Comparison of ENCODE assay signal across 1 cellular context in the genomic region with DNA sequence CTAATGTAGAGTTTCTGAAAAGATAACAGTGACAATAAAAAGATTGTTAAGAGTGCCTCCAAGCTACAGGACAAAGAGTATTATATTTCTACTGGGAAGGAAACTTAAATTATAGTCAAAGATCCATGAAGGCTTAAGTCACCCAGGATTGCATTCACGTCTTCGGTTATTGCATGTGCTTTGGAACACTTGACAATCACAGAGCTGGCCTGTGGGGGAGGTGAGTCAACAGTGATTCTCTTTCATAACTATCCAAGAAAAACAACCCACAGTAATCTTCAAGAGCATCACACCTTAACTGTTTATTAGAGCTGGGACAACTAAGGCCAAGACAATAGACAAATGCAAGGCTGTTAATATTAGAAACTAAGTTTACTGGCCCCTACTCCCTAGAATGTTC.
TF ChIP-seq lines count a peak whose summit lies in the region.

No MANE protein-coding gene starts in this region.

TF ChIP-seq in HEK293, 187 proteins besides CTCF, POLR2A, EP300 and RAD21 (continued from another document and continues in another):
- TF ChIP-seq ZNF19 (tag by site-specific recombination; IDR thresholded peaks at IDR 0.05; ENCODE audit: low read depth), result no peak
- TF ChIP-seq ZNF660 (tag by site-specific recombination; IDR thresholded peaks at IDR 0.05), result no peak; the same call in none of the 2 replicates
- TF ChIP-seq, protein P1, sequence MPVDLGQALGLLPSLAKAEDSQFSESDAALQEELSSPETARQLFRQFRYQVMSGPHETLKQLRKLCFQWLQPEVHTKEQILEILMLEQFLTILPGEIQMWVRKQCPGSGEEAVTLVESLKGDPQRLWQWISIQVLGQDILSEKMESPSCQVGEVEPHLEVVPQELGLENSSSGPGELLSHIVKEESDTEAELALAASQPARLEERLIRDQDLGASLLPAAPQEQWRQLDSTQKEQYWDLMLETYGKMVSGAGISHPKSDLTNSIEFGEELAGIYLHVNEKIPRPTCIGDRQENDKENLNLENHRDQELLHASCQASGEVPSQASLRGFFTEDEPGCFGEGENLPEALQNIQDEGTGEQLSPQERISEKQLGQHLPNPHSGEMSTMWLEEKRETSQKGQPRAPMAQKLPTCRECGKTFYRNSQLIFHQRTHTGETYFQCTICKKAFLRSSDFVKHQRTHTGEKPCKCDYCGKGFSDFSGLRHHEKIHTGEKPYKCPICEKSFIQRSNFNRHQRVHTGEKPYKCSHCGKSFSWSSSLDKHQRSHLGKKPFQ (tag by site-specific recombination; IDR thresholded peaks at IDR 0.05), result peak; percentile 66; the same call in 1 of the 2 replicates
- TF ChIP-seq, protein P2, sequence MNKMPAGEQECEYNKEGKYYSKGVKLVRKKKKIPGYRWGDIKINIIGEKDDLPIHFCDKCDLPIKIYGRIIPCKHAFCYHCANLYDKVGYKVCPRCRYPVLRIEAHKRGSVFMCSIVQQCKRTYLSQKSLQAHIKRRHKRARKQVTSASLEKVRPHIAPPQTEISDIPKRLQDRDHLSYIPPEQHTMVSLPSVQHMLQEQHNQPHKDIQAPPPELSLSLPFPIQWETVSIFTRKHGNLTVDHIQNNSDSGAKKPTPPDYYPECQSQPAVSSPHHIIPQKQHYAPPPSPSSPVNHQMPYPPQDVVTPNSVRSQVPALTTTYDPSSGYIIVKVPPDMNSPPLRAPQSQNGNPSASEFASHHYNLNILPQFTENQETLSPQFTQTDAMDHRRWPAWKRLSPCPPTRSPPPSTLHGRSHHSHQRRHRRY (tag by site-specific recombination; IDR thresholded peaks at IDR 0.05), result no peak
- TF ChIP-seq, protein P3, sequence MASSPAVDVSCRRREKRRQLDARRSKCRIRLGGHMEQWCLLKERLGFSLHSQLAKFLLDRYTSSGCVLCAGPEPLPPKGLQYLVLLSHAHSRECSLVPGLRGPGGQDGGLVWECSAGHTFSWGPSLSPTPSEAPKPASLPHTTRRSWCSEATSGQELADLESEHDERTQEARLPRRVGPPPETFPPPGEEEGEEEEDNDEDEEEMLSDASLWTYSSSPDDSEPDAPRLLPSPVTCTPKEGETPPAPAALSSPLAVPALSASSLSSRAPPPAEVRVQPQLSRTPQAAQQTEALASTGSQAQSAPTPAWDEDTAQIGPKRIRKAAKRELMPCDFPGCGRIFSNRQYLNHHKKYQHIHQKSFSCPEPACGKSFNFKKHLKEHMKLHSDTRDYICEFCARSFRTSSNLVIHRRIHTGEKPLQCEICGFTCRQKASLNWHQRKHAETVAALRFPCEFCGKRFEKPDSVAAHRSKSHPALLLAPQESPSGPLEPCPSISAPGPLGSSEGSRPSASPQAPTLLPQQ (tag by site-specific recombination; IDR thresholded peaks at IDR 0.05), result peak; percentile 73
- TF ChIP-seq ZNF223 (tag by site-specific recombination; IDR thresholded peaks at IDR 0.05), result no peak
- TF ChIP-seq ZNF184 (tag by site-specific recombination; IDR thresholded peaks at IDR 0.05), result 0 out of 2 replicates have a peak, but pooled peaks have one; percentile 73
- no peak for TF ChIP-seq ZNF214 (tag by site-specific recombination; IDR thresholded peaks at IDR 0.05; ENCODE audit: borderline replicate concordance)
- TF ChIP-seq, protein P4, sequence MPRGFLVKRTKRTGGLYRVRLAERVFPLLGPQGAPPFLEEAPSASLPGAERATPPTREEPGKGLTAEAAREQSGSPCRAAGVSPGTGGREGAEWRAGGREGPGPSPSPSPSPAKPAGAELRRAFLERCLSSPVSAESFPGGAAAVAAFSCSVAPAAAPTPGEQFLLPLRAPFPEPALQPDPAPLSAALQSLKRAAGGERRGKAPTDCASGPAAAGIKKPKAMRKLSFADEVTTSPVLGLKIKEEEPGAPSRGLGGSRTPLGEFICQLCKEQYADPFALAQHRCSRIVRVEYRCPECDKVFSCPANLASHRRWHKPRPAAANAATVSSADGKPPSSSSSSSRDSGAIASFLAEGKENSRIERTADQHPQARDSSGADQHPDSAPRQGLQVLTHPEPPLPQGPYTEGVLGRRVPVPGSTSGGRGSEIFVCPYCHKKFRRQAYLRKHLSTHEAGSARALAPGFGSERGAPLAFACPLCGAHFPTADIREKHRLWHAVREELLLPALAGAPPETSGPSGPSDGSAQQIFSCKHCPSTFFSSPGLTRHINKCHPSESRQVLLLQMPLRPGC (tag by site-specific recombination; IDR thresholded peaks at IDR 0.05), result 0 out of 2 replicates have a peak, but pooled peaks have one; percentile 46
- no peak for TF ChIP-seq YY1 (tag by site-specific recombination; IDR thresholded peaks at IDR 0.05)
- no peak for TF ChIP-seq ZNF350 (tag by site-specific recombination; IDR thresholded peaks at IDR 0.05)
- 0 out of 2 replicates have a peak, but pooled peaks have one; percentile 55 for TF ChIP-seq ZBTB1 (tag by site-specific recombination; IDR thresholded peaks at IDR 0.05)
- 0 out of 2 replicates have a peak, but pooled peaks have one; percentile 25 for TF ChIP-seq KLF7 (tag by site-specific recombination; IDR thresholded peaks at IDR 0.05; ENCODE audit: borderline replicate concordance)
- TF ChIP-seq ZNF610 (tag by site-specific recombination; IDR thresholded peaks at IDR 0.05; ENCODE audit: borderline replicate concordance), result 0 out of 2 replicates have a peak, but pooled peaks have one; percentile 27
- no peak for TF ChIP-seq ZNF133 (tag by site-specific recombination; IDR thresholded peaks at IDR 0.05)
- TF ChIP-seq ZNF221 (tag by site-specific recombination; IDR thresholded peaks at IDR 0.05; ENCODE audit: borderline replicate concordance), result no peak
- TF ChIP-seq ZBTB17 (tag by site-specific recombination; IDR thresholded peaks at IDR 0.05), result peak; percentile 75
- 0 out of 2 replicates have a peak, but pooled peaks have one; percentile 28 for TF ChIP-seq ZBTB21 (tag by site-specific recombination; IDR thresholded peaks at IDR 0.05)
- TF ChIP-seq ZNF16 (tag by site-specific recombination; IDR thresholded peaks at IDR 0.05; ENCODE audit: low read depth), result no peak
- no peak for TF ChIP-seq ZNF335 (tag by site-specific recombination; conservative IDR thresholded peaks at IDR 0.05)
- TF ChIP-seq, protein P5, sequence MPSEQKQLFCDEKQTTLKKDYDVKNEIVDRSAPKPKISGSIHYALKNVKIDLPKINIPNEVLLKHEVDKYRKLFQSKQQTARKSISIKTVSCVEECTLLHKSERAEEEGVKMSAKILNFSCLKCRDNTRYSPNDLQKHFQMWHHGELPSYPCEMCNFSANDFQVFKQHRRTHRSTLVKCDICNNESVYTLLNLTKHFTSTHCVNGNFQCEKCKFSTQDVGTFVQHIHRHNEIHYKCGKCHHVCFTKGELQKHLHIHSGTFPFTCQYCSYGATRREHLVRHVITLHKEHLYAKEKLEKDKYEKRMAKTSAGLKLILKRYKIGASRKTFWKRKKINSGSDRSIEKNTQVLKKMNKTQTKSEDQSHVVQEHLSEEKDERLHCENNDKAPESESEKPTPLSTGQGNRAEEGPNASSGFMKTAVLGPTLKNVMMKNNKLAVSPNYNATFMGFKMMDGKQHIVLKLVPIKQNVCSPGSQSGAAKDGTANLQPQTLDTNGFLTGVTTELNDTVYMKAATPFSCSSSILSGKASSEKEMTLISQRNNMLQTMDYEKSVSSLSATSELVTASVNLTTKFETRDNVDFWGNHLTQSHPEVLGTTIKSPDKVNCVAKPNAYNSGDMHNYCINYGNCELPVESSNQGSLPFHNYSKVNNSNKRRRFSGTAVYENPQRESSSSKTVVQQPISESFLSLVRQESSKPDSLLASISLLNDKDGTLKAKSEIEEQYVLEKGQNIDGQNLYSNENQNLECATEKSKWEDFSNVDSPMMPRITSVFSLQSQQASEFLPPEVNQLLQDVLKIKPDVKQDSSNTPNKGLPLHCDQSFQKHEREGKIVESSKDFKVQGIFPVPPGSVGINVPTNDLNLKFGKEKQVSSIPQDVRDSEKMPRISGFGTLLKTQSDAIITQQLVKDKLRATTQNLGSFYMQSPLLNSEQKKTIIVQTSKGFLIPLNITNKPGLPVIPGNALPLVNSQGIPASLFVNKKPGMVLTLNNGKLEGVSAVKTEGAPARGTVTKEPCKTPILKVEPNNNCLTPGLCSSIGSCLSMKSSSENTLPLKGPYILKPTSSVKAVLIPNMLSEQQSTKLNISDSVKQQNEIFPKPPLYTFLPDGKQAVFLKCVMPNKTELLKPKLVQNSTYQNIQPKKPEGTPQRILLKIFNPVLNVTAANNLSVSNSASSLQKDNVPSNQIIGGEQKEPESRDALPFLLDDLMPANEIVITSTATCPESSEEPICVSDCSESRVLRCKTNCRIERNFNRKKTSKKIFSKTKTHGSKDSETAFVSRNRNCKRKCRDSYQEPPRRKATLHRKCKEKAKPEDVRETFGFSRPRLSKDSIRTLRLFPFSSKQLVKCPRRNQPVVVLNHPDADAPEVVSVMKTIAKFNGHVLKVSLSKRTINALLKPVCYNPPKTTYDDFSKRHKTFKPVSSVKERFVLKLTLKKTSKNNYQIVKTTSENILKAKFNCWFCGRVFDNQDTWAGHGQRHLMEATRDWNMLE (tag by site-specific recombination; conservative IDR thresholded peaks at IDR 0.05; ENCODE audit: low read depth), result peak; percentile 44; the same call in 1 of the 2 replicates
- peak; percentile 92 for TF ChIP-seq ZNF843 (tag by site-specific recombination; IDR thresholded peaks at IDR 0.05)
- TF ChIP-seq ZNF785 (tag by site-specific recombination; IDR thresholded peaks at IDR 0.05), result no peak
- TF ChIP-seq ZBTB8A (tag by site-specific recombination; IDR thresholded peaks at IDR 0.05), result no peak
- TF ChIP-seq ZNF707 (tag by site-specific recombination; IDR thresholded peaks at IDR 0.05), result no peak
- no peak for TF ChIP-seq ZNF423 (tag by site-specific recombination; IDR thresholded peaks at IDR 0.05)
- TF ChIP-seq ZNF558 (tag by site-specific recombination; IDR thresholded peaks at IDR 0.05), result peak; percentile 81
- TF ChIP-seq ZNF792 (tag by site-specific recombination; IDR thresholded peaks at IDR 0.05), result no peak
- TF ChIP-seq ZNF146 (tag by site-specific recombination; IDR thresholded peaks at IDR 0.05), result no peak
- peak; percentile 93 for TF ChIP-seq GLIS1 (tag by site-specific recombination; IDR thresholded peaks at IDR 0.05)
- TF ChIP-seq ZNF266 (tag by site-specific recombination; IDR thresholded peaks at IDR 0.05; ENCODE audit: low read depth), result no peak
- TF ChIP-seq SETDB1 (IDR thresholded peaks at IDR 0.05; ENCODE audit: insufficient read length, low read length), result no peak
- no peak for TF ChIP-seq ZNF426 (tag by site-specific recombination; IDR thresholded peaks at IDR 0.05)
- TF ChIP-seq OSR2 (tag by site-specific recombination; IDR thresholded peaks at IDR 0.05), result peak; percentile 72
- TF ChIP-seq ZNF629 (tag by site-specific recombination; IDR thresholded peaks at IDR 0.05), result peak; percentile 88
- TF ChIP-seq ZNF211 (tag by site-specific recombination; IDR thresholded peaks at IDR 0.05; ENCODE audit: low read depth), result no peak
- 0 out of 2 replicates have a peak, but pooled peaks have one; percentile 49 for TF ChIP-seq ZSCAN23 (tag by site-specific recombination; IDR thresholded peaks at IDR 0.05)
- TF ChIP-seq ZNF10 (tag by site-specific recombination; IDR thresholded peaks at IDR 0.05), result no peak
- TF ChIP-seq HOXA7 (CRISPR knock-in tag; IDR thresholded peaks at IDR 0.05; ENCODE audit: borderline replicate concordance), result no peak
- TF ChIP-seq ZNF366 (tag by site-specific recombination; conservative IDR thresholded peaks at IDR 0.05), result peak; percentile 94
- peak; percentile 99 for TF ChIP-seq TCF7L2 (IDR thresholded peaks at IDR 0.05; ENCODE audit: borderline replicate concordance, low read depth, low read length)
- no peak for TF ChIP-seq ZNF549 (tag by site-specific recombination; IDR thresholded peaks at IDR 0.05)
- peak; percentile 74 for TF ChIP-seq OVOL3 (tag by site-specific recombination; IDR thresholded peaks at IDR 0.05)
- TF ChIP-seq BCL11B (tag by site-specific recombination; IDR thresholded peaks at IDR 0.05; ENCODE audit: low read depth), result 0 out of 2 replicates have a peak, but pooled peaks have one; percentile 53
- TF ChIP-seq, protein P6, sequence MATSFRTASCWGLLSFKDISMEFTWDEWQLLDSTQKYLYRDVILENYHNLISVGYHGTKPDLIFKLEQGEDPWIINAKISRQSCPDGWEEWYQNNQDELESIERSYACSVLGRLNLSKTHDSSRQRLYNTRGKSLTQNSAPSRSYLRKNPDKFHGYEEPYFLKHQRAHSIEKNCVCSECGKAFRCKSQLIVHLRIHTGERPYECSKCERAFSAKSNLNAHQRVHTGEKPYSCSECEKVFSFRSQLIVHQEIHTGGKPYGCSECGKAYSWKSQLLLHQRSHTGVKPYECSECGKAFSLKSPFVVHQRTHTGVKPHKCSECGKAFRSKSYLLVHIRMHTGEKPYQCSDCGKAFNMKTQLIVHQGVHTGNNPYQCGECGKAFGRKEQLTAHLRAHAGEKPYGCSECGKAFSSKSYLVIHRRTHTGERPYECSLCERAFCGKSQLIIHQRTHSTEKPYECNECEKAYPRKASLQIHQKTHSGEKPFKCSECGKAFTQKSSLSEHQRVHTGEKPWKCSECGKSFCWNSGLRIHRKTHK (tag by site-specific recombination; IDR thresholded peaks at IDR 0.05), result no peak
- TF ChIP-seq ZFP3 (tag by site-specific recombination; IDR thresholded peaks at IDR 0.05; ENCODE audit: low read depth), result no peak
- TF ChIP-seq PRDM1 (tag by site-specific recombination; IDR thresholded peaks at IDR 0.05), result no peak
- no peak for TF ChIP-seq ZNF530 (tag by site-specific recombination; IDR thresholded peaks at IDR 0.05; ENCODE audit: low read depth)
- TF ChIP-seq, protein P7, sequence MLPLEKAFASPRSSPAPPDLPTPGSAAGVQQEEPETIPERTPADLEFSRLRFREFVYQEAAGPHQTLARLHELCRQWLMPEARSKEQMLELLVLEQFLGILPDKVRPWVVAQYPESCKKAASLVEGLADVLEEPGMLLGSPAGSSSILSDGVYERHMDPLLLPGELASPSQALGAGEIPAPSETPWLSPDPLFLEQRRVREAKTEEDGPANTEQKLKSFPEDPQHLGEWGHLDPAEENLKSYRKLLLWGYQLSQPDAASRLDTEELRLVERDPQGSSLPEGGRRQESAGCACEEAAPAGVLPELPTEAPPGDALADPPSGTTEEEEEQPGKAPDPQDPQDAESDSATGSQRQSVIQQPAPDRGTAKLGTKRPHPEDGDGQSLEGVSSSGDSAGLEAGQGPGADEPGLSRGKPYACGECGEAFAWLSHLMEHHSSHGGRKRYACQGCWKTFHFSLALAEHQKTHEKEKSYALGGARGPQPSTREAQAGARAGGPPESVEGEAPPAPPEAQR (tag by site-specific recombination; IDR thresholded peaks at IDR 0.05), result no peak
- peak; percentile 29; the same call in 1 of the 2 replicates for TF ChIP-seq GLI2 (tag by site-specific recombination; IDR thresholded peaks at IDR 0.05; ENCODE audit: borderline replicate concordance, low read depth)
- TF ChIP-seq, protein P8, sequence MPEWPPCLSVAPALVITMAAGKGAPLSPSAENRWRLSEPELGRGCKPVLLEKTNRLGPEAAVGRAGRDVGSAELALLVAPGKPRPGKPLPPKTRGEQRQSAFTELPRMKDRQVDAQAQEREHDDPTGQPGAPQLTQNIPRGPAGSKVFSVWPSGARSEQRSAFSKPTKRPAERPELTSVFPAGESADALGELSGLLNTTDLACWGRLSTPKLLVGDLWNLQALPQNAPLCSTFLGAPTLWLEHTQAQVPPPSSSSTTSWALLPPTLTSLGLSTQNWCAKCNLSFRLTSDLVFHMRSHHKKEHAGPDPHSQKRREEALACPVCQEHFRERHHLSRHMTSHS (tag by site-specific recombination; IDR thresholded peaks at IDR 0.05), result peak; percentile 61; the same call in 1 of the 2 replicates
- TF ChIP-seq, protein P9, sequence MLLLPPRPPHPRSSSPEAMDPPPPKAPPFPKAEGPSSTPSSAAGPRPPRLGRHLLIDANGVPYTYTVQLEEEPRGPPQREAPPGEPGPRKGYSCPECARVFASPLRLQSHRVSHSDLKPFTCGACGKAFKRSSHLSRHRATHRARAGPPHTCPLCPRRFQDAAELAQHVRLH (tag by site-specific recombination; IDR thresholded peaks at IDR 0.05), result 0 out of 2 replicates have a peak, but pooled peaks have one; percentile 51
- TF ChIP-seq WT1 (tag by site-specific recombination; IDR thresholded peaks at IDR 0.05), result peak; percentile 91
- TF ChIP-seq ZNF433 (tag by site-specific recombination; IDR thresholded peaks at IDR 0.05; ENCODE audit: low read depth), result no peak
